ENCODE assay signal across 29 cellular contexts in genomic region chr7:97011536-97012292, GRCh38. TPM values are rescaled to one million over a fixed set of nuclear protein-coding genes. Genes with fewer than 3 reads are reported as not detected.
A peak's percentile ranks its signal among the peaks of the same experiment; 100 is the strongest.
DNase-seq lines count a peak whose midpoint lies in the region; ATAC-seq, FAIRE-seq and TF ChIP-seq lines count a peak whose summit lies in the region.
"Had no signal": no experiment of that assay in that cellular context is flagged by ENCODE, and none has a peak within 500 bp of the region (broad histone marks: within the 10 kb centered on the region; RNA-seq: fewer than 3 reads in every experiment).

No MANE protein-coding gene starts in this region.

- H3K23ac ChIP-seq in H1 (ENCODE audit: insufficient read length), result no peak overlapping the region

- H3K23me2 ChIP-seq in H1 (ENCODE audit: low read depth, low read length), result peaks cover under 1% of the 10 kb centered on the region; the same call in 1 of the 2 replicates

- no peak overlapping the region for H2AFZ ChIP-seq in H1 (ENCODE audit: low read length)

- POLR2A ChIA-PET in H1 (lab: Charles Lee; ENCODE audit: partially characterized antibody), result interaction anchor here (0.6 to 1.6 kb wide), 2 partner anchors 16 to 19 kb away, joined by 3 to 4 read pairs; no protein-coding TSS in a partner anchor

- no peak overlapping the region for H3K27ac ChIP-seq in H1 (ENCODE audit: low read depth, low read length)
- H3K27ac ChIP-seq: epithelial cell of prostate, foreskin keratinocyte, left ventricle myocardium inferior, psoas muscle had no signal

- H3K18ac ChIP-seq in H1 (ENCODE audit: extremely low read depth, low read length), result no peak overlapping the region

- no peak for TF ChIP-seq EP300 in H1 (IDR thresholded peaks at IDR 0.05; ENCODE audit: borderline replicate concordance in 1 of 2, low read depth in 2 of 2, low read length in 2 of 2)

- CTCF ChIA-PET in H1 (lab: Charles Lee; ENCODE audit: partially characterized antibody), result interaction anchor here (0.6 to 7.8 kb wide), 3 partner anchors 10 to 1867 kb away, joined by 3 to 85 read pairs (median 9); partner anchors contain the start of gene DLX5

- TF ChIP-seq RAD21 in H1 (IDR thresholded peaks at IDR 0.05 in 1 of 2, conservative IDR thresholded peaks at IDR 0.05 in 1 of 2; ENCODE audit: low read depth in 2 of 2, low read length in 2 of 2), result no peak

- H4K5ac ChIP-seq in H1 (ENCODE audit: insufficient read length, low read depth, low read length), result no peak overlapping the region

- no peak overlapping the region for H4K8ac ChIP-seq in H1 (ENCODE audit: extremely low read depth, insufficient read depth, low read length)

- FAIRE-seq in H1 (lab: Jason Lieb, UNC), result no peak

- peaks cover 0 to 11% (median 6%) of the 10 kb centered on the region in 4 experiments; a peak in 5 of 7 replicates for H3K4me1 ChIP-seq in H1 (replicated peaks in 1 of 4; ENCODE audit: control insufficient read depth in 3 of 4, insufficient read depth in 4 of 4, low read length in 3 of 4)
- H3K4me1 ChIP-seq: foreskin keratinocyte had no signal

- no peak overlapping the region for H2BK5ac ChIP-seq in H1 (ENCODE audit: low read depth, low read length)

- no peak overlapping the region for H3K9ac ChIP-seq in H1 (replicated peaks in 1 of 4; ENCODE audit: extremely low read depth in 1 of 4, low read depth in 3 of 4, low read length in 3 of 4)

- H2AK5ac ChIP-seq in H1 (ENCODE audit: low read depth, low read length), result no peak overlapping the region

- no peak overlapping the region for H3K14ac ChIP-seq in H1 (ENCODE audit: insufficient read length)

- no peak overlapping the region for H4K91ac ChIP-seq in H1 (replicated peaks; ENCODE audit: insufficient read length, low read length)

- no peak overlapping the region for H3K4ac ChIP-seq in H1 (replicated peaks; ENCODE audit: insufficient read length, low read depth, low read length)

- ATAC-seq in activated T-cell treated with anti-CD3 and anti-CD28 coated beads, Interleukin-2, amount 50 U/mL, for 72 hours (replicated peaks in 1 of 2), result no peak
- ATAC-seq: activated naive CD8-positive, alpha-beta T cell treated with anti-CD3 and anti-CD28 coated beads, Interleukin-2, amount 50 U/mL, for 24 hours; foreskin keratinocyte; Panc1; psoas muscle had no signal

- no peak for TF ChIP-seq POLR2A in H1 (IDR thresholded peaks at IDR 0.05; ENCODE audit: control extremely low read depth in 1 of 2, low read depth in 2 of 2, low read length in 2 of 2)

- no peak overlapping the region for H2BK120ac ChIP-seq in H1 (replicated peaks; ENCODE audit: low read depth, low read length)

- peak overlapping the region; percentile 60 for H3K27ac Mint-ChIP-seq in activated T-cell treated with anti-CD3 and anti-CD28 coated beads, Interleukin-2, amount 50 U/mL, for 72 hours
- H3K27ac Mint-ChIP-seq: activated naive CD8-positive, alpha-beta T cell treated with anti-CD3 and anti-CD28 coated beads, Interleukin-2, amount 50 U/mL, for 24 hours had no signal

- 21% methylated on average over 14 of the region's 14 CpGs; no CpG with 5 or more reads in 1 of the 2 experiments for WGBS in H1 (ENCODE audit: extremely low coverage in 1 of 2, insufficient coverage in 1 of 2, insufficient read length in 1 of 2, insufficient replicate concordance in 2 of 2, low coverage in 1 of 2, low lambda C conversion rate in 2 of 2, missing lambda C conversion rate in 1 of 2), 2 experiments

- no peaks in the 10 kb centered on the region for H3K9me3 ChIP-seq in H1 (ENCODE audit: insufficient read depth in 2 of 2, low read depth in 1 of 2, low read length in 1 of 2)
- H3K9me3 ChIP-seq: BE2C, left ventricle myocardium inferior, psoas muscle had no signal

- TF ChIP-seq CTCF in H1 (IDR thresholded peaks at IDR 0.05; ENCODE audit: control extremely low read depth in 1 of 3, insufficient read depth in 1 of 3, low read depth in 1 of 3, low read length in 3 of 3), result no peak

- H3K27me3 Mint-ChIP-seq in activated T-cell treated with anti-CD3 and anti-CD28 coated beads, Interleukin-2, amount 50 U/mL, for 72 hours (ENCODE audit: low read depth), result peaks cover 95% of the 10 kb centered on the region

- H3K56ac ChIP-seq in H1 (replicated peaks; ENCODE audit: insufficient read length, low read depth, low read length), result no peak overlapping the region

- no peak overlapping the region; a peak in 1 of 4 replicates for H3K4me2 ChIP-seq in H1 (ENCODE audit: insufficient read depth in 1 of 2, low read depth in 2 of 2, low read length in 2 of 2)

- peaks cover 18% of the 10 kb centered on the region for H3K4me1 Mint-ChIP-seq in activated T-cell treated with anti-CD3 and anti-CD28 coated beads, Interleukin-2, amount 50 U/mL, for 72 hours (ENCODE audit: low read depth)

- no peak overlapping the region for H2BK15ac ChIP-seq in H1 (ENCODE audit: low read length)

- peaks cover 3 to 4% of the 10 kb centered on the region in 2 donors for H3K36me3 Mint-ChIP-seq in activated T-cell treated with anti-CD3 and anti-CD28 coated beads, Interleukin-2, amount 50 U/mL, for 72 hours (ENCODE audit: insufficient read depth in 2 of 2)

- no peaks in the 10 kb centered on the region; the same call in 1 of the 2 replicates for H3K79me1 ChIP-seq in H1 (ENCODE audit: low read depth, low read length)

- H3K9me3 Mint-ChIP-seq in activated T-cell treated with anti-CD3 and anti-CD28 coated beads, Interleukin-2, amount 50 U/mL, for 72 hours, result peaks cover 2 to 3% of the 10 kb centered on the region in 2 donors

- DNase-seq in activated T-cell treated with anti-CD3 and anti-CD28 coated beads, Interleukin-2, amount 50 U/mL, for 72 hours, result no peak
- DNase-seq in activated T-cell treated with anti-CD3 and anti-CD28 coated beads for 4 hours (no peak), NCI-H69 (lab: John Stamatoyannopoulos, UW) (peak; percentile 98), H1 (ENCODE audit: low read depth in 1 of 2, low spot score in 2 of 2) (no peak), NCI-H2029 treated with DMSO at 0.1 percent for 48 hours (lab: John Stamatoyannopoulos, UW) (no peak), NCI-H2196 (lab: John Stamatoyannopoulos, UW; ENCODE audit: unreplicated experiment) (no peak), GM03348 (ENCODE audit: low spot score) (no peak), HPDE6-E6E7 (ENCODE audit: extremely low spot score) (no peak)
- DNase-seq: activated CD8-positive, alpha-beta memory T cell treated with anti-CD3 and anti-CD28 coated beads, Interleukin-2, amount 50 U/mL, for 4 hours; activated effector memory CD4-positive, alpha-beta T cell treated with Interleukin-2 at 50 U/mL for 16 hours; activated naive CD8-positive, alpha-beta T cell treated with anti-CD3 and anti-CD28 coated beads, Interleukin-2, amount 50 U/mL, for 24 hours; BE2C; cerebellar nuclear complex; foreskin keratinocyte; GDM1; GOT3; KBM-7; left ventricle myocardium inferior; naive B cell; NCI-H2171 treated with DMSO at 0.1 percent for 48 hours; nucleus accumbens; psoas muscle; SHP77 treated with DMSO at 0.1 percent for 48 hours; SW 1271; T1000; trophoblast cell had no signal

- no peak overlapping the region for H2BK20ac ChIP-seq in H1 (ENCODE audit: low read length)

- H2BK12ac ChIP-seq in H1 (ENCODE audit: low read depth, low read length), result no peak overlapping the region

- H3K36me3 ChIP-seq in H1 (ENCODE audit: control insufficient read depth in 2 of 4, insufficient read depth in 4 of 4, low read length in 3 of 4), result no peaks in the 10 kb centered on the region
- H3K36me3 ChIP-seq: left ventricle myocardium inferior had no signal

- H3K79me2 ChIP-seq in H1 (ENCODE audit: control insufficient read depth in 1 of 2, insufficient read depth in 2 of 2, low read length in 2 of 2), result no peaks in the 10 kb centered on the region

- peaks cover 96 to 100% (median 99%) of the 10 kb centered on the region in 4 experiments for H3K27me3 ChIP-seq in H1 (replicated peaks in 1 of 4; ENCODE audit: control insufficient read depth in 3 of 4, extremely low read depth in 1 of 4, insufficient read depth in 3 of 4, low read length in 3 of 4)
- H3K27me3 ChIP-seq: BE2C had no signal

- H3K4me3 Mint-ChIP-seq in activated T-cell treated with anti-CD3 and anti-CD28 coated beads, Interleukin-2, amount 50 U/mL, for 72 hours, result no peak overlapping the region
- H3K4me3 Mint-ChIP-seq: activated naive CD8-positive, alpha-beta T cell treated with anti-CD3 and anti-CD28 coated beads, Interleukin-2, amount 50 U/mL, for 24 hours; naive B cell had no signal

- H4K20me1 ChIP-seq in H1 (replicated peaks in 1 of 2; ENCODE audit: control insufficient read depth in 1 of 2, insufficient read depth in 2 of 2, low read length in 2 of 2), result peaks cover 24 to 38% of the 10 kb centered on the region in 2 experiments

- H3K4me3 ChIP-seq in H1 (ENCODE audit: extremely low read depth in 1 of 4, insufficient read depth in 2 of 4, low read depth in 3 of 4, low read length in 4 of 4), result no peak overlapping the region
- H3K4me3 ChIP-seq: left ventricle myocardium inferior, psoas muscle had no signal

TF ChIP-seq in H1, 55 proteins besides CTCF, POLR2A, EP300 and RAD21 (continues in another document):
- TF ChIP-seq NANOG (IDR thresholded peaks at IDR 0.05; ENCODE audit: insufficient read depth, low read depth, low read length, poor library complexity, severe bottlenecking), result no peak
- peak; percentile 13; the same call in 1 of the 2 replicates for TF ChIP-seq CBX8 (IDR thresholded peaks at IDR 0.05; ENCODE audit: borderline replicate concordance, low read depth, low read length)
- TF ChIP-seq SUZ12 (IDR thresholded peaks at IDR 0.05; ENCODE audit: low read length), result peak; percentile 74

RNA-seq across cellular contexts. Expression of gene DLX6, which starts 6.4 kb away (rescaled TPM):
- total RNA-seq in activated T-cell treated with anti-CD3 and anti-CD28 coated beads, Interleukin-2, amount 50 U/mL, for 72 hours, result not detected
- total RNA-seq in H1 (2021; fragmentation: NEBNext Ultra II Directional; extraction: Animal tissue kit (Norgen Biotek cat#: 25700)), result not detected in 2 replicates
- not detected in 2 replicates for polyA plus RNA-seq in H1 (2011; rRNA removed)
- polyA plus RNA-seq in H1 (2011; cell fraction: cytosol; rRNA removed), result not detected
- polyA plus RNA-seq in H1 (2011; cell fraction: nucleus; rRNA removed), result not detected
- polyA plus RNA-seq in H1 (2012, experiment 1 of 2), result not detected in 4 replicates
- not detected for polyA plus RNA-seq in H1 (2012, experiment 2 of 2)
- 0.06 TPM for polyA plus RNA-seq in H1 (2013, experiment 1 of 2)
- not detected for polyA plus RNA-seq in H1 (2013, experiment 2 of 2)
- not detected in 2 replicates for polyA minus RNA-seq in H1 (2011; rRNA and poly(A)+ RNA removed)
- polyA minus RNA-seq in H1 (2011; cell fraction: cytosol; rRNA and poly(A)+ RNA removed), result not detected
- not detected for polyA minus RNA-seq in H1 (2011; cell fraction: nucleus; rRNA and poly(A)+ RNA removed)
- total RNA-seq: foreskin keratinocyte, left ventricle myocardium inferior, psoas muscle, skeletal muscle tissue had no signal
- polyA plus RNA-seq: psoas muscle had no signal

RNA-seq across cellular contexts. Expression of gene DLX5, which starts 12.9 kb away (rescaled TPM):
- not detected for total RNA-seq in activated T-cell treated with anti-CD3 and anti-CD28 coated beads, Interleukin-2, amount 50 U/mL, for 72 hours
- total RNA-seq in H1 (2021; fragmentation: NEBNext Ultra II Directional; extraction: Animal tissue kit (Norgen Biotek cat#: 25700)), result not detected in 2 replicates
- 0.06 TPM in 1 of 2 replicates, not detected in the other for polyA plus RNA-seq in H1 (2011; rRNA removed)
- not detected for polyA plus RNA-seq in H1 (2011; cell fraction: cytosol; rRNA removed)
- 0.17 TPM for polyA plus RNA-seq in H1 (2011; cell fraction: nucleus; rRNA removed)
- polyA plus RNA-seq in H1 (2012, experiment 1 of 2), result not detected in 4 replicates
- not detected for polyA plus RNA-seq in H1 (2012, experiment 2 of 2)
- polyA plus RNA-seq in H1 (2013, experiment 1 of 2), result not detected
- polyA plus RNA-seq in H1 (2013, experiment 2 of 2), result 0.06 TPM
- polyA minus RNA-seq in H1 (2011; rRNA and poly(A)+ RNA removed), result 0.22 TPM in 1 of 2 replicates, not detected in the other
- polyA minus RNA-seq in H1 (2011; cell fraction: cytosol; rRNA and poly(A)+ RNA removed), result not detected
- polyA minus RNA-seq in H1 (2011; cell fraction: nucleus; rRNA and poly(A)+ RNA removed), result 0.60 TPM
- total RNA-seq: left ventricle myocardium inferior, psoas muscle, skeletal muscle tissue had no signal
- polyA plus RNA-seq: psoas muscle had no signal
